2 cellular contexts compared by ENCODE assay signal in the genomic region with DNA sequence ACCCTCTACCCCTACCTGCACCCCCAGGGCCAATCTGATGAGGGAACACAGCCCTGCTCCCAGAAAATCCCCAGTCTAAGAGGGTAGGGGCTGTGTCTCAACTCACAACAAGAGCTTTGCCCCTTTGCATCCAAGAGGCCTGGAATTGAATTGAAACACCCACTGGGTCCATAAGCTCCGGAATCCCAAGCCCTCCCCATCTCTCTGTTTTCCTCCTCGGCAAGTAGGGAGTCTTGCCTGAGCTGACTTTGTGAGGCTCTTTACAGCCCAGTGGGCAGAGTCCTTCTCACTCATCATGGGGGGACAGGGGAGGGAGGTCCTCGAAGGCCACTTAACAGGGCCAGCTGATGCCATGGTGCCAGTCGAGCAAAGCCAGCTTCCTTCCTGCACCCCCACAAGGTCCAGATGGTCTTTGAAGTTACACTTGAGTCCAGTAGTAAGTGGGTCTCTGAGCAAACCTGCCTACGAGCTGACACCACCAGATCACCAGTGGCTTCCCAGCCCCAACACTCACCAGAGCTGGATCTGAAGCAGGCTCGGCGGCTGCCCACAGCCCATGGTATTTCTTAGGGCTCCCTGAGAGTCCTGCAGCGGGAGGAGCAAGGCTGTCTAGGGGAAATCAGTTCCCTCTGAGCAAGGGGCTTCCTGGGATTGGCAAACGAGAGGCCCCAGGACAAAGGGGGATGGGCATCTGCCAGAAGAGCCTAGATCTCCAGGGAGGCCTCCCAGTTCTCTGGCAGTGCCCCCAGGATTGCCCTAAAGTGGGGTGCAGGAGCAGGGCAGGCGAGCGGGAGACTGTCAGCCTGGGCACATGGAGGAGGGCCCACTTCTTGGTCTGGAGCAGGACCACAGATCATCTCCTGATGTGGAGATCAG.
TF ChIP-seq lines count a peak whose summit lies in the region.

No MANE protein-coding gene starts in this region.

TF ChIP-seq in IMR-90, 13 proteins besides CTCF, POLR2A, EP300 and RAD21:
- no peak for TF ChIP-seq RFX5 (IDR thresholded peaks at IDR 0.05; ENCODE audit: low read depth, low read length)
- no peak for TF ChIP-seq BHLHE40 (IDR thresholded peaks at IDR 0.05; ENCODE audit: low read depth, low read length)
- no peak for TF ChIP-seq CEBPB (IDR thresholded peaks at IDR 0.05; ENCODE audit: low read depth, low read length)
- TF ChIP-seq FOS (IDR thresholded peaks at IDR 0.05; ENCODE audit: low read depth, low read length) = no peak
- no peak for TF ChIP-seq MAFK (IDR thresholded peaks at IDR 0.05; ENCODE audit: low read depth, low read length)
- TF ChIP-seq, protein P1, sequence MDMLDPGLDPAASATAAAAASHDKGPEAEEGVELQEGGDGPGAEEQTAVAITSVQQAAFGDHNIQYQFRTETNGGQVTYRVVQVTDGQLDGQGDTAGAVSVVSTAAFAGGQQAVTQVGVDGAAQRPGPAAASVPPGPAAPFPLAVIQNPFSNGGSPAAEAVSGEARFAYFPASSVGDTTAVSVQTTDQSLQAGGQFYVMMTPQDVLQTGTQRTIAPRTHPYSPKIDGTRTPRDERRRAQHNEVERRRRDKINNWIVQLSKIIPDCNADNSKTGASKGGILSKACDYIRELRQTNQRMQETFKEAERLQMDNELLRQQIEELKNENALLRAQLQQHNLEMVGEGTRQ (IDR thresholded peaks at IDR 0.05; ENCODE audit: low read depth, low read length) = no peak
- TF ChIP-seq MAZ (IDR thresholded peaks at IDR 0.05; ENCODE audit: borderline replicate concordance, low read depth, low read length) = no peak
- TF ChIP-seq MXI1 (IDR thresholded peaks at IDR 0.05; ENCODE audit: borderline replicate concordance, low read depth, low read length) = no peak
- TF ChIP-seq RCOR1 (IDR thresholded peaks at IDR 0.05; ENCODE audit: insufficient replicate concordance, low read length) = no peak
- no peak for TF ChIP-seq CHD1 (IDR thresholded peaks at IDR 0.05; ENCODE audit: low read depth, low read length)
- no peak for TF ChIP-seq NFE2L2 (IDR thresholded peaks at IDR 0.05; ENCODE audit: low read depth, low read length)
- no peak for TF ChIP-seq SMC3 (IDR thresholded peaks at IDR 0.05; ENCODE audit: low read depth, low read length)
- TF ChIP-seq, protein P2, sequence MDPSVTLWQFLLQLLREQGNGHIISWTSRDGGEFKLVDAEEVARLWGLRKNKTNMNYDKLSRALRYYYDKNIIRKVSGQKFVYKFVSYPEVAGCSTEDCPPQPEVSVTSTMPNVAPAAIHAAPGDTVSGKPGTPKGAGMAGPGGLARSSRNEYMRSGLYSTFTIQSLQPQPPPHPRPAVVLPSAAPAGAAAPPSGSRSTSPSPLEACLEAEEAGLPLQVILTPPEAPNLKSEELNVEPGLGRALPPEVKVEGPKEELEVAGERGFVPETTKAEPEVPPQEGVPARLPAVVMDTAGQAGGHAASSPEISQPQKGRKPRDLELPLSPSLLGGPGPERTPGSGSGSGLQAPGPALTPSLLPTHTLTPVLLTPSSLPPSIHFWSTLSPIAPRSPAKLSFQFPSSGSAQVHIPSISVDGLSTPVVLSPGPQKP (IDR thresholded peaks at IDR 0.05; ENCODE audit: borderline replicate concordance, low read depth, low read length) = no peak
TF ChIP-seq in IMR-90: peak in this region for 0.

TF ChIP-seq in H1, 55 proteins besides CTCF, POLR2A, EP300 and RAD21:
- no peak for TF ChIP-seq HDAC2 (IDR thresholded peaks at IDR 0.05; ENCODE audit: borderline replicate concordance in 1 of 2, low read depth in 2 of 2, low read length in 2 of 2)
- no peak for TF ChIP-seq FOSL1 (IDR thresholded peaks at IDR 0.05; ENCODE audit: insufficient read depth, low read depth, low read length)
- TF ChIP-seq CHD2 (IDR thresholded peaks at IDR 0.05; ENCODE audit: low read length) = no peak
- no peak for TF ChIP-seq KDM5A (IDR thresholded peaks at IDR 0.05; ENCODE audit: low read length)
- TF ChIP-seq, protein P1 (IDR thresholded peaks at IDR 0.05; ENCODE audit: low read length) = no peak
- no peak for TF ChIP-seq SUZ12 (IDR thresholded peaks at IDR 0.05; ENCODE audit: low read length)
- TF ChIP-seq RBBP5 (IDR thresholded peaks at IDR 0.05; ENCODE audit: borderline replicate concordance, low read depth, low read length) = no peak
